ENCODE assay signal across 8 cellular contexts in genomic region chr16:67226295-67226803, GRCh38. TPM values are rescaled to one million over a fixed set of nuclear protein-coding genes. Genes with fewer than 3 reads are reported as not detected.
DNase-seq lines count a peak whose midpoint lies in the region; ATAC-seq and TF ChIP-seq lines count a peak whose summit lies in the region.

No MANE protein-coding gene starts in this region.

- no peaks in the 10 kb centered on the region for H3K27me3 Mint-ChIP-seq in dendritic cell treated with granulocyte-macrophage colony-stimulating factor and Interleukin-4, amounts not matched to agents 40 ng/mL and 50 ng/mL, for 4 days
- H3K27me3 Mint-ChIP-seq in natural killer cell treated with Interleukin-12 subunit alpha and Interleukin-12 subunit beta and Interleukin-15 and Interleukin-18, amount 100 ng/mL, for 72 hours: no peaks in the 10 kb centered on the region

- H3K4me2 ChIP-seq in BLaER1 (peak overlapping the region; percentile 91), Loucy (ENCODE audit: low read depth, low read length, poor library complexity, severe bottlenecking) (peak overlapping the region; percentile 91)

- H3K4me3 Mint-ChIP-seq in dendritic cell treated with granulocyte-macrophage colony-stimulating factor and Interleukin-4, amounts not matched to agents 40 ng/mL and 50 ng/mL, for 4 days: peak overlapping the region; percentile 96
- H3K4me3 Mint-ChIP-seq in natural killer cell treated with Interleukin-12 subunit alpha and Interleukin-12 subunit beta and Interleukin-15 and Interleukin-18, amount 100 ng/mL, for 72 hours: peak overlapping the region; percentile 100

- no peaks in the 10 kb centered on the region for H3K9me2 ChIP-seq in Loucy (replicated peaks; ENCODE audit: low read depth, low read length)

- H3K4me3 ChIP-seq in BLaER1: peak overlapping the region; percentile 87
- peak overlapping the region; percentile 96 for H3K4me3 ChIP-seq in Loucy (ENCODE audit: low read length, poor library complexity, severe bottlenecking)

- H3K4me1 Mint-ChIP-seq in dendritic cell treated with granulocyte-macrophage colony-stimulating factor and Interleukin-4, amounts not matched to agents 40 ng/mL and 50 ng/mL, for 4 days (ENCODE audit: low read depth): peaks cover 61% of the 10 kb centered on the region
- peaks cover 28 to 44% of the 10 kb centered on the region in 2 donors for H3K4me1 Mint-ChIP-seq in natural killer cell treated with Interleukin-12 subunit alpha and Interleukin-12 subunit beta and Interleukin-15 and Interleukin-18, amount 100 ng/mL, for 72 hours (ENCODE audit: low read depth in 2 of 2)

- H3K36me3 ChIP-seq in BLaER1: peaks cover 35% of the 10 kb centered on the region
- H3K36me3 ChIP-seq in Loucy (ENCODE audit: insufficient read depth, low read length): peaks cover 28% of the 10 kb centered on the region; the same call in 1 of the 2 replicates

- H3K79me2 ChIP-seq in Loucy (ENCODE audit: insufficient read depth, low read length): peaks cover 21% of the 10 kb centered on the region

- no peak for ATAC-seq in natural killer cell treated with Interleukin-12 subunit alpha and Interleukin-12 subunit beta and Interleukin-15 and Interleukin-18, amount 100 ng/mL, for 72 hours
- no peak for ATAC-seq in GM19351 (IDR thresholded peaks at IDR 0.05; ENCODE audit: unreplicated experiment)

- H3K27ac ChIP-seq in BLaER1: peak overlapping the region; percentile 84

- H3F3A ChIP-seq in Loucy (ENCODE audit: low read depth): peaks cover 8% of the 10 kb centered on the region

- intact Hi-C loops in dendritic cell treated with granulocyte-macrophage colony-stimulating factor and Interleukin-4, amounts not matched to agents 40 ng/mL and 50 ng/mL, for 4 days (cut with micrococcal nuclease): loop anchor here (1.0 to 2.0 kb wide), 3 partner anchors 21 to 42 kb away; partner anchors contain the start of genes E2F4 and FHOD1

- H3K27me3 ChIP-seq in BLaER1: no peaks in the 10 kb centered on the region
- H3K27me3 ChIP-seq in Loucy (ENCODE audit: insufficient read depth, low read length, poor library complexity, severe bottlenecking): no peaks in the 10 kb centered on the region

- no peak for DNase-seq in natural killer cell treated with Interleukin-12 subunit alpha and Interleukin-12 subunit beta and Interleukin-15 and Interleukin-18, amount 100 ng/mL, for 72 hours (ENCODE audit: low spot score)
- no peak for DNase-seq in NCI-H187 treated with DMSO at 0.1 percent for 48 hours (lab: John Stamatoyannopoulos, UW)
- DNase-seq in HK-2 (ENCODE audit: unreplicated experiment): no peak
- no peak for DNase-seq in NCI-H526 treated with DMSO at 0.1 percent for 48 hours (lab: John Stamatoyannopoulos, UW)

- H3K36me3 Mint-ChIP-seq in dendritic cell treated with granulocyte-macrophage colony-stimulating factor and Interleukin-4, amounts not matched to agents 40 ng/mL and 50 ng/mL, for 4 days (ENCODE audit: low read depth): peaks cover 71% of the 10 kb centered on the region
- H3K36me3 Mint-ChIP-seq in natural killer cell treated with Interleukin-12 subunit alpha and Interleukin-12 subunit beta and Interleukin-15 and Interleukin-18, amount 100 ng/mL, for 72 hours: peaks cover 14% of the 10 kb centered on the region

- no peaks in the 10 kb centered on the region for H3K9me3 Mint-ChIP-seq in dendritic cell treated with granulocyte-macrophage colony-stimulating factor and Interleukin-4, amounts not matched to agents 40 ng/mL and 50 ng/mL, for 4 days
- H3K9me3 Mint-ChIP-seq in natural killer cell treated with Interleukin-12 subunit alpha and Interleukin-12 subunit beta and Interleukin-15 and Interleukin-18, amount 100 ng/mL, for 72 hours: no peaks in the 10 kb centered on the region

- no peak for TF ChIP-seq CTCF in Loucy (conservative IDR thresholded peaks at IDR 0.05; ENCODE audit: low read length)

- peaks cover 40% of the 10 kb centered on the region for H4K20me1 ChIP-seq in BLaER1
- H4K20me1 ChIP-seq in Loucy (ENCODE audit: insufficient read depth, low read length, poor library complexity, severe bottlenecking): peaks cover 8% of the 10 kb centered on the region

- H3K4me1 ChIP-seq in BLaER1 (peaks cover 28% of the 10 kb centered on the region), Loucy (ENCODE audit: insufficient read depth, low read length, poor library complexity, severe bottlenecking) (peaks cover 42% of the 10 kb centered on the region)

- H2AFZ ChIP-seq in Loucy (ENCODE audit: low read length): peak overlapping the region; percentile 82

- H3K9me3 ChIP-seq in BLaER1 (no peaks in the 10 kb centered on the region), Loucy (ENCODE audit: insufficient read depth, low read depth, low read length) (no peaks in the 10 kb centered on the region)

- peak overlapping the region; percentile 86 for H3K9ac ChIP-seq in BLaER1
- peak overlapping the region; percentile 86 for H3K9ac ChIP-seq in Loucy (ENCODE audit: low read depth, low read length, poor library complexity, severe bottlenecking)

- peak overlapping the region; percentile 91 for H3K27ac Mint-ChIP-seq in dendritic cell treated with granulocyte-macrophage colony-stimulating factor and Interleukin-4, amounts not matched to agents 40 ng/mL and 50 ng/mL, for 4 days
- H3K27ac Mint-ChIP-seq in natural killer cell treated with Interleukin-12 subunit alpha and Interleukin-12 subunit beta and Interleukin-15 and Interleukin-18, amount 100 ng/mL, for 72 hours: peak overlapping the region; percentile 97

RNA-seq across cellular contexts. Expression of gene TMEM208, which starts 0.6 kb away (rescaled TPM):
- 10 to 100 TPM; 55.1 to 56.1 TPM for total RNA-seq in natural killer cell treated with Interleukin-12 subunit alpha and Interleukin-12 subunit beta and Interleukin-15 and Interleukin-18, amount 100 ng/mL, for 72 hours

RNA-seq across cellular contexts. Expression of gene FHOD1, which starts 20.9 kb away (rescaled TPM):
- 100 to 1,000 TPM; 156 to 160 TPM for total RNA-seq in natural killer cell treated with Interleukin-12 subunit alpha and Interleukin-12 subunit beta and Interleukin-15 and Interleukin-18, amount 100 ng/mL, for 72 hours

RNA-seq across cellular contexts. Expression of gene SLC9A5, which starts 22.4 kb away (rescaled TPM):
- 1 to 10 TPM; 1.4 to 5.9 TPM for total RNA-seq in natural killer cell treated with Interleukin-12 subunit alpha and Interleukin-12 subunit beta and Interleukin-15 and Interleukin-18, amount 100 ng/mL, for 72 hours

RNA-seq across cellular contexts. Expression of gene ELMO3, which starts 27.4 kb away (rescaled TPM):
- 10 to 100 TPM in 1 of 2 donors, 1 to 10 TPM in 1; 3.6 to 13.9 TPM for total RNA-seq in natural killer cell treated with Interleukin-12 subunit alpha and Interleukin-12 subunit beta and Interleukin-15 and Interleukin-18, amount 100 ng/mL, for 72 hours

RNA-seq across cellular contexts. Expression of gene E2F4, which starts 34.4 kb away (rescaled TPM):
- total RNA-seq in natural killer cell treated with Interleukin-12 subunit alpha and Interleukin-12 subunit beta and Interleukin-15 and Interleukin-18, amount 100 ng/mL, for 72 hours: 100 to 1,000 TPM; 110 to 188 TPM
